8 cellular contexts compared by ENCODE assay signal in the genomic region with DNA sequence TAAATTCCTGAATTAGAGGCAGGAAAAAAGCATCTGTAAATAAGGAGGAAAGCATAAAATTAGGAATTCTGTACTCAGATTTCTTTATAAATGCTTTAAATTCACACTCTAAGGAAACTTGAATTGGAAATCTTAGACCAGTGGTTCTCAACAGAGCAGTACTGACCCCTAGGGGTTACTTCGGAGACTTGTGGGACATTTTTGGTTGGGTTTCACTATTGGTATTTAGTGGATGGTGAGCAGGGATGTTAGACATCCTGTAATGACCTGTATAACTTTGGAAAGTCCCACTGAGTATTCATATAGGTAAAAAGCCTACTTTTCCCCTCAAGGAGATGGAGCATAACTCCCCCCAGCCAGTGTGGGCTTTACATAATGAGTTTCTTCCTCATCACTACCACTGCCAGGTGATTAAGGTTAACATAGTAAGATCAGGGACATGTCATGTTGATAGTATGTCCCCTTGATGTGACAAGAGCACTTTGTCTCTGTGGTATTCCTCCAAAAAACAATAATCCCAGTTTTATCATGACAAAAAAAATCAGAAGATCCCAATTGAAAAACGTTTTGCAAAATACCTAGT. TPM values are rescaled to one million over a fixed set of nuclear protein-coding genes. Genes with fewer than 3 reads are reported as not detected.
DNase-seq lines count a peak whose midpoint lies in the region; ATAC-seq and TF ChIP-seq lines count a peak whose summit lies in the region.

No MANE protein-coding gene starts in this region.

- H3K27me3 ChIP-seq in GM23338 (ENCODE audit: insufficient read depth) (no peaks in the 10 kb centered on the region), colonic mucosa (no peaks in the 10 kb centered on the region), lower lobe of right lung (ENCODE audit: low read depth) (no peaks in the 10 kb centered on the region), vagina (no peaks in the 10 kb centered on the region)

- H3F3A ChIP-seq in GM23338 (replicated peaks; ENCODE audit: low read depth), result no peaks in the 10 kb centered on the region; the same call in 1 of the 2 replicates

- H3K36me3 Mint-ChIP-seq in GM23338 (ENCODE audit: low read depth), result peaks cover 19% of the 10 kb centered on the region

- H3K27ac ChIP-seq in GM23338 (ENCODE audit: low read depth) (no peak overlapping the region), colonic mucosa (no peak overlapping the region), lower lobe of right lung (no peak overlapping the region), vagina (no peak overlapping the region)

- peak; percentile 87 for ATAC-seq in GM23338
- ATAC-seq in lower lobe of right lung, result peak; percentile 80 to 83

- no peaks in the 10 kb centered on the region for H3K9me2 ChIP-seq in GM23338 (ENCODE audit: insufficient read depth)

- no peaks in the 10 kb centered on the region for H3K27me3 Mint-ChIP-seq in GM23338 (ENCODE audit: insufficient read depth, low read depth, poor library complexity)

- H3K4me3 ChIP-seq in GM23338 (no peak overlapping the region), colonic mucosa (no peak overlapping the region), lower lobe of right lung (no peak overlapping the region), vagina (no peak overlapping the region)

- peaks cover 6% of the 10 kb centered on the region for H3K36me3 ChIP-seq in GM23338 (ENCODE audit: insufficient read depth)
- no peaks in the 10 kb centered on the region for H3K36me3 ChIP-seq in colonic mucosa
- peaks cover 5% of the 10 kb centered on the region for H3K36me3 ChIP-seq in lower lobe of right lung
- H3K36me3 ChIP-seq in vagina, result peaks cover 0 to 17% of the 10 kb centered on the region in 2 donors

- no peak overlapping the region for H2AFZ ChIP-seq in GM23338

- H3K4me2 ChIP-seq in GM23338, result no peak overlapping the region

- no peaks in the 10 kb centered on the region for H3K4me1 ChIP-seq in GM23338 (ENCODE audit: insufficient read depth)
- H3K4me1 ChIP-seq in colonic mucosa, result no peaks in the 10 kb centered on the region
- H3K4me1 ChIP-seq in lower lobe of right lung, result peaks cover 12% of the 10 kb centered on the region
- H3K4me1 ChIP-seq in vagina, result no peaks in the 10 kb centered on the region

- TF ChIP-seq POLR2A in vagina (IDR thresholded peaks at IDR 0.05), result no peak

- H3K79me2 ChIP-seq in GM23338 (replicated peaks; ENCODE audit: insufficient read depth), result no peaks in the 10 kb centered on the region

- H3K9me3 ChIP-seq in colonic mucosa, result no peaks in the 10 kb centered on the region
- H3K9me3 ChIP-seq in lower lobe of right lung, result no peaks in the 10 kb centered on the region
- H3K9me3 ChIP-seq in vagina, result no peaks in the 10 kb centered on the region

- intact Hi-C loops in colonic mucosa (cut with DNase I) (loop anchor here (10.0 kb wide), 1 partner anchor 157 kb away; no protein-coding TSS in a partner anchor), lower lobe of right lung (cut with DNase I) (no loop called here), vagina (cut with DNase I) (no loop called here)

- H3K9ac ChIP-seq in colonic mucosa (ENCODE audit: low read depth in 2 of 2, low read length in 2 of 2), result no peak overlapping the region

- H4K20me1 ChIP-seq in GM23338 (replicated peaks; ENCODE audit: insufficient read depth), result 0 out of 2 replicates have a peak, but pooled peaks cover 8% of the 10 kb centered on the region

- H3K9me3 Mint-ChIP-seq in GM23338, result peaks cover 3% of the 10 kb centered on the region; the same call in 2 of the 3 replicates

- TF ChIP-seq CTCF in GM23338 (conservative IDR thresholded peaks at IDR 0.05; ENCODE audit: low read depth in 2 of 2) (peak; percentile 77 to 86), colonic mucosa (IDR thresholded peaks at IDR 0.05) (peak; percentile 55), lower lobe of right lung (IDR thresholded peaks at IDR 0.05) (peak; percentile 75), vagina (IDR thresholded peaks at IDR 0.05) (peak; percentile 44 to 64 (median 46))

- peak; percentile 30 for DNase-seq in stimulated activated CD4-positive, alpha-beta T cell treated with anti-CD3 and anti-CD28 coated beads, Interleukin-15, amount 100 ng/mL, for 24 hours
- no peak for DNase-seq in stimulated activated CD4-positive, alpha-beta T cell treated with anti-CD3 and anti-CD28 coated beads, Interleukin-4, amount 100 ng/mL, for 4 hours
- DNase-seq in GM23338 (ENCODE audit: low spot score) (peak; percentile 82), M059J (ENCODE audit: low read depth) (peak; percentile 71), SW480 (ENCODE audit: low spot score) (peak; percentile 44), colonic mucosa (peak; percentile 28), lower lobe of right lung (no peak), vagina (ENCODE audit: extremely low spot score in 2 of 2) (no peak)

- no peak overlapping the region for H3K4me3 Mint-ChIP-seq in GM23338

- H3K27ac Mint-ChIP-seq in GM23338, result no peak overlapping the region

- no peaks in the 10 kb centered on the region; the same call in 2 of the 3 replicates for H3K4me1 Mint-ChIP-seq in GM23338

TF ChIP-seq in GM23338, 12 proteins besides CTCF, POLR2A, EP300 and RAD21:
- TF ChIP-seq JUNB (IDR thresholded peaks at IDR 0.05; ENCODE audit: unreplicated experiment) (no peak), STAT1 (IDR thresholded peaks at IDR 0.05; ENCODE audit: unreplicated experiment) (no peak)

RNA-seq across cellular contexts. Expression of a gene that starts 31.0 kb away (rescaled TPM):
- total RNA-seq in GM23338 (2014; rRNA removed; shearing (Covaris generic)), result 273 and 281 TPM in 2 replicates
- polyA plus RNA-seq in GM23338 (2016; fragmentation: Nextera tagmentation; extraction: Ambion mirVana), result 224 and 273 TPM in 2 replicates
- total RNA-seq in M059J (2014; rRNA removed; shearing (Covaris generic)), result 402 and 419 TPM in 2 replicates
- total RNA-seq in colonic mucosa (10 to 100 TPM; 68.7 to 70.8 TPM), lower lobe of right lung (83.9 TPM), vagina (59.7 TPM)

RNA-seq across cellular contexts. Expression of a gene that starts 32.2 kb away (rescaled TPM):
- 4.7 and 5.3 TPM in 2 replicates for total RNA-seq in GM23338 (2014; rRNA removed; shearing (Covaris generic))
- 3.2 and 4.2 TPM in 2 replicates for polyA plus RNA-seq in GM23338 (2016; fragmentation: Nextera tagmentation; extraction: Ambion mirVana)
- total RNA-seq in M059J (2014; rRNA removed; shearing (Covaris generic)), result 6.0 and 11.3 TPM in 2 replicates
- total RNA-seq in colonic mucosa, result 10 to 100 TPM; 15.3 to 23.6 TPM
- 49.7 TPM for total RNA-seq in lower lobe of right lung
- 24.1 TPM for total RNA-seq in vagina

RNA-seq across cellular contexts. Expression of a gene that starts 43.1 kb away (rescaled TPM):
- total RNA-seq in GM23338 (2014; rRNA removed; shearing (Covaris generic)), result not detected in 2 replicates
- polyA plus RNA-seq in GM23338 (2016; fragmentation: Nextera tagmentation; extraction: Ambion mirVana), result 0.02 TPM in 1 of 2 replicates, not detected in the other
- total RNA-seq in M059J (2014; rRNA removed; shearing (Covaris generic)), result not detected in 2 replicates
- total RNA-seq in colonic mucosa (not detected), lower lobe of right lung (0.03 TPM), vagina (not detected)

Comparison
In these comparisons a context has a peak if more than half of its experiments do, and no peak if none do; other contexts are left out.
1. DNase-seq: peak in stimulated activated CD4-positive, alpha-beta T cell treated with anti-CD3 and anti-CD28 coated beads, Interleukin-15, amount 100 ng/mL, for 24 hours (single experiment), GM23338 (single experiment), M059J (single experiment), SW480 (single experiment) and colonic mucosa (single experiment); none in stimulated activated CD4-positive, alpha-beta T cell treated with anti-CD3 and anti-CD28 coated beads, Interleukin-4, amount 100 ng/mL, for 4 hours (0 of 2), lower lobe of right lung (single experiment) and vagina (0 of 2).
2. Peak in every context shown above with its lines, with median percentiles within 50 percentile points of each other: CTCF ChIP-seq.